1 cellular context compared by ENCODE assay signal in genomic region chr2:226888971-226889370, GRCh38.
TF ChIP-seq lines count a peak whose summit lies in the region.

No MANE protein-coding gene starts in this region.

TF ChIP-seq in GM23338, 12 proteins besides CTCF, POLR2A, EP300 and RAD21 (continued from another document):
- TF ChIP-seq ZNF462 (CRISPR knock-in tag; IDR thresholded peaks at IDR 0.05) (no peak), EZH2 (IDR thresholded peaks at IDR 0.05; ENCODE audit: low read depth, unreplicated experiment) (no peak), CREB1 (CRISPR knock-in tag; IDR thresholded peaks at IDR 0.05; ENCODE audit: low read depth) (no peak), EZH2phosphoT487 (IDR thresholded peaks at IDR 0.05; ENCODE audit: unreplicated experiment) (no peak), ZNF331 (CRISPR knock-in tag; IDR thresholded peaks at IDR 0.05; ENCODE audit: low read depth) (no peak)
